Comparison of ENCODE assay signal across 12 cellular contexts in genomic region chr1:8681317-8681650, GRCh38.
DNase-seq lines count a peak whose midpoint lies in the region; ATAC-seq and TF ChIP-seq lines count a peak whose summit lies in the region.
"Had no signal": no experiment of that assay in that cellular context is flagged by ENCODE, and none has a peak within 500 bp of the region (broad histone marks: within the 10 kb centered on the region; RNA-seq: fewer than 3 reads in every experiment).

No MANE protein-coding gene starts in this region.

- intact Hi-C loops in spleen (cut with DNase I; ENCODE audit: low total_unique reads), result no loop called here

- no peak overlapping the region for H3K27ac ChIP-seq in duodenal mucosa (ENCODE audit: low read depth, low read length)
- peak overlapping the region; percentile 45 for H3K27ac ChIP-seq in muscle layer of duodenum (ENCODE audit: low read length)
- peak overlapping the region in 4 of 8 donors; percentile 5 to 26 (median 13) for H3K27ac ChIP-seq in spleen

- H3K9ac ChIP-seq in duodenal mucosa (ENCODE audit: low read depth in 1 of 2, low read length in 2 of 2), result no peak overlapping the region

- TF ChIP-seq CTCF in GM12864 (IDR thresholded peaks at IDR 0.05; ENCODE audit: low read depth, low read length, missing control alignments) (no peak), spleen (IDR thresholded peaks at IDR 0.05 in 8 of 11, conservative IDR thresholded peaks at IDR 0.05 in 3 of 11) (no peak)

- DNase-seq in GM12864 (ENCODE audit: low read depth) (no peak), NCI-H2081 treated with DMSO at 0.1 percent for 48 hours (lab: John Stamatoyannopoulos, UW) (peak; percentile 32), spleen (no peak)
- DNase-seq: activated CD4-positive, alpha-beta T cell treated with anti-CD3 and anti-CD28 coated beads for 1 hour; MV-4-11; natural killer cell; trophoblast cell had no signal

- 46 to 77% (median 68%) methylated on average over 2 of the region's 2 CpGs for WGBS in spleen, 5 donors

- H3K27me3 ChIP-seq in duodenal mucosa (ENCODE audit: control insufficient read depth in 1 of 2, insufficient read depth in 2 of 2, low read length in 2 of 2) (no peaks in the 10 kb centered on the region), muscle layer of duodenum (ENCODE audit: low read depth, low read length) (no peaks in the 10 kb centered on the region), spleen (replicated peaks in 1 of 7) (no peaks in the 10 kb centered on the region)

- H3K9me3 ChIP-seq in duodenal mucosa (ENCODE audit: control insufficient read depth in 1 of 2, low read length in 2 of 2) (no peaks in the 10 kb centered on the region), muscle layer of duodenum (ENCODE audit: control insufficient read depth in 1 of 2, low read length in 2 of 2) (no peaks in the 10 kb centered on the region), spleen (no peaks in the 10 kb centered on the region)

- no peak for TF ChIP-seq POLR2A in spleen (IDR thresholded peaks at IDR 0.05)

- H3K36me3 ChIP-seq in duodenal mucosa (ENCODE audit: control insufficient read depth in 1 of 2, insufficient read depth in 2 of 2, low read length in 2 of 2) (no peaks in the 10 kb centered on the region), muscle layer of duodenum (ENCODE audit: control insufficient read depth in 1 of 2, insufficient read depth in 2 of 2, low read length in 2 of 2) (no peaks in the 10 kb centered on the region), spleen (no peaks in the 10 kb centered on the region)

- H3K4me1 ChIP-seq in duodenal mucosa (ENCODE audit: control insufficient read depth in 1 of 2, insufficient read depth in 2 of 2, low read length in 2 of 2) (peaks cover 10 to 30% of the 10 kb centered on the region in 2 donors), muscle layer of duodenum (ENCODE audit: control insufficient read depth in 1 of 2, insufficient read depth in 2 of 2, low read length in 2 of 2) (peaks cover 0 to 23% of the 10 kb centered on the region in 2 donors), spleen (peaks cover 9 to 85% (median 38%) of the 10 kb centered on the region in 6 donors)

- H3K4me3 ChIP-seq in GM12864 (ENCODE audit: low read depth, low read length) (peak overlapping the region; percentile 50; the same call in 1 of the 2 replicates), duodenal mucosa (ENCODE audit: low read depth in 1 of 2, low read length in 2 of 2) (peak overlapping the region; percentile 53 to 66), muscle layer of duodenum (ENCODE audit: low read depth in 1 of 2, low read length in 2 of 2) (peak overlapping the region; percentile 43 to 52), spleen (peak overlapping the region in 1 of 8 donors; percentile 26)

- ATAC-seq in GM18907 (IDR thresholded peaks at IDR 0.05; ENCODE audit: unreplicated experiment) (no peak), GM19463 (IDR thresholded peaks at IDR 0.05; ENCODE audit: unreplicated experiment) (no peak), HG03139 (IDR thresholded peaks at IDR 0.05; ENCODE audit: unreplicated experiment) (no peak)
- ATAC-seq: natural killer cell had no signal
